In genomic region chr6:167824591-167825041, GRCh38 we compare ENCODE assay signal across 14 cellular contexts. TPM values are rescaled to one million over a fixed set of nuclear protein-coding genes. Genes with fewer than 3 reads are reported as not detected.
A peak's percentile ranks its signal among the peaks of the same experiment; 100 is the strongest.
DNase-seq lines count a peak whose midpoint lies in the region; ATAC-seq, FAIRE-seq and TF ChIP-seq lines count a peak whose summit lies in the region.
"Had no signal": no experiment of that assay in that cellular context is flagged by ENCODE, and none has a peak within 500 bp of the region (broad histone marks: within the 10 kb centered on the region; RNA-seq: fewer than 3 reads in every experiment).

No MANE protein-coding gene starts in this region.

- peak; percentile 51 for DNase-seq in activated CD4-positive, alpha-beta T cell treated with anti-CD3 and anti-CD28 coated beads, Interleukin-2, amount 10 ng/mL, durations not matched to agents 24 days and 14 days
- DNase-seq in activated CD4-positive, alpha-beta T cell treated with anti-CD3 and anti-CD28 coated beads for 48 hours = no peak
- DNase-seq in activated B cell treated with CpG ODN at 0.5 μM for 24 hours (no peak), frontal cortex (ENCODE audit: low spot score in 2 of 2) (peak; percentile 32 to 49), putamen (ENCODE audit: low spot score) (peak; percentile 30), OCI-M2 (lab: John Stamatoyannopoulos, UW; ENCODE audit: unreplicated experiment) (no peak)
- DNase-seq: AML-193; effector memory CD4-positive, alpha-beta T cell; left ventricle myocardium superior; NCI-H1417 treated with DMSO at 0.1 percent for 48 hours; stimulated activated CD4-positive, alpha-beta T cell treated with anti-CD3 and anti-CD28 coated beads, Interleukin-2, amount 100 ng/mL, for 48 hours had no signal

- peaks cover 68% of the 10 kb centered on the region for H3K27me3 Mint-ChIP-seq in activated CD4-positive, alpha-beta T cell treated with anti-CD3 and anti-CD28 coated beads, Interleukin-2, amount 10 ng/mL, durations not matched to agents 24 days and 14 days
- H3K27me3 Mint-ChIP-seq in activated B cell treated with CpG ODN at 0.5 μM for 24 hours = peaks cover 27% of the 10 kb centered on the region

- POLR2A ChIA-PET in activated B cell treated with CpG ODN at 0.5 μM for 24 hours (lab: Charles Lee) = no interaction called here

- ATAC-seq in activated B cell treated with CpG ODN at 0.5 μM for 24 hours (ENCODE audit: low read depth) = no peak
- ATAC-seq in SK-N-SH treated with all-trans-retinoic acid at 6 μM for 48 hours = no peak
- no peak for ATAC-seq in HG03378 (IDR thresholded peaks at IDR 0.05; ENCODE audit: unreplicated experiment)
- ATAC-seq: left ventricle myocardium superior had no signal

- intact Hi-C loops in activated CD4-positive, alpha-beta T cell treated with anti-CD3 and anti-CD28 coated beads, Interleukin-2, amount 10 ng/mL, durations not matched to agents 24 days and 14 days (cut with micrococcal nuclease) = loop anchor here (5.0 kb wide), 3 partner anchors 73 to 1442 kb away; partner anchors contain the start of genes MPC1 and RPS6KA2
- intact Hi-C loops in activated B cell treated with CpG ODN at 0.5 μM for 24 hours (cut with micrococcal nuclease) = loop anchor here (5.0 to 10.0 kb wide), 3 partner anchors 470 to 1390 kb away; no protein-coding TSS in a partner anchor

- peaks cover 2% of the 10 kb centered on the region for H3K36me3 Mint-ChIP-seq in activated CD4-positive, alpha-beta T cell treated with anti-CD3 and anti-CD28 coated beads, Interleukin-2, amount 10 ng/mL, durations not matched to agents 24 days and 14 days (ENCODE audit: low read depth)
- peaks cover 7% of the 10 kb centered on the region for H3K36me3 Mint-ChIP-seq in activated B cell treated with CpG ODN at 0.5 μM for 24 hours (ENCODE audit: low read depth)

- no peaks in the 10 kb centered on the region for H3K9me3 Mint-ChIP-seq in activated CD4-positive, alpha-beta T cell treated with anti-CD3 and anti-CD28 coated beads, Interleukin-2, amount 10 ng/mL, durations not matched to agents 24 days and 14 days
- H3K9me3 Mint-ChIP-seq in activated B cell treated with CpG ODN at 0.5 μM for 24 hours = no peaks in the 10 kb centered on the region

- CTCF ChIA-PET in activated B cell treated with CpG ODN at 0.5 μM for 24 hours (lab: Charles Lee) = no interaction called here

- peaks cover 21% of the 10 kb centered on the region for H3K4me1 Mint-ChIP-seq in activated CD4-positive, alpha-beta T cell treated with anti-CD3 and anti-CD28 coated beads, Interleukin-2, amount 10 ng/mL, durations not matched to agents 24 days and 14 days
- H3K4me1 Mint-ChIP-seq in activated B cell treated with CpG ODN at 0.5 μM for 24 hours = peaks cover 24% of the 10 kb centered on the region

- H3K4me3 Mint-ChIP-seq in activated CD4-positive, alpha-beta T cell treated with anti-CD3 and anti-CD28 coated beads, Interleukin-2, amount 10 ng/mL, durations not matched to agents 24 days and 14 days = peak overlapping the region; percentile 28
- H3K4me3 Mint-ChIP-seq in activated B cell treated with CpG ODN at 0.5 μM for 24 hours = peak overlapping the region; percentile 70

- H3K27ac Mint-ChIP-seq in activated CD4-positive, alpha-beta T cell treated with anti-CD3 and anti-CD28 coated beads, Interleukin-2, amount 10 ng/mL, durations not matched to agents 24 days and 14 days = peak overlapping the region; percentile 41
- H3K27ac Mint-ChIP-seq in activated B cell treated with CpG ODN at 0.5 μM for 24 hours = no peak overlapping the region

- no peak for FAIRE-seq in frontal cortex (lab: Jason Lieb, UNC)
- FAIRE-seq: urothelium cell line had no signal

- TF ChIP-seq CTCF in activated B cell treated with CpG ODN at 0.5 μM for 24 hours (IDR thresholded peaks at IDR 0.05) = no peak

TF ChIP-seq in SK-N-SH treated with all-trans-retinoic acid at 6 μM for 48 hours, 23 proteins besides CTCF, POLR2A, EP300 and RAD21:
- no peak for TF ChIP-seq TOX (CRISPR knock-in tag; IDR thresholded peaks at IDR 0.05; ENCODE audit: borderline replicate concordance)
- TF ChIP-seq GLIS3 (CRISPR knock-in tag; IDR thresholded peaks at IDR 0.05) = no peak
- no peak for TF ChIP-seq TSHZ2 (CRISPR knock-in tag; IDR thresholded peaks at IDR 0.05)
- no peak for TF ChIP-seq PPARA (CRISPR knock-in tag; IDR thresholded peaks at IDR 0.05; ENCODE audit: borderline replicate concordance)
- TF ChIP-seq TCF4 (CRISPR knock-in tag; IDR thresholded peaks at IDR 0.05; ENCODE audit: borderline replicate concordance) = no peak
- TF ChIP-seq ZFP30 (CRISPR knock-in tag; IDR thresholded peaks at IDR 0.05) = no peak
- TF ChIP-seq PATZ1 (CRISPR knock-in tag; IDR thresholded peaks at IDR 0.05; ENCODE audit: borderline replicate concordance) = no peak
- TF ChIP-seq ZFP3 (CRISPR knock-in tag; IDR thresholded peaks at IDR 0.05) = no peak
- TF ChIP-seq ZC3H10 (CRISPR knock-in tag; IDR thresholded peaks at IDR 0.05) = no peak
- no peak for TF ChIP-seq ZNF70 (CRISPR knock-in tag; IDR thresholded peaks at IDR 0.05)
TF ChIP-seq in SK-N-SH treated with all-trans-retinoic acid at 6 μM for 48 hours: peak in this region for 0.

RNA-seq across cellular contexts. Expression of gene AFDN, which starts 2.1 kb away (rescaled TPM):
- total RNA-seq in activated CD4-positive, alpha-beta T cell treated with anti-CD3 and anti-CD28 coated beads, Interleukin-2, amount 10 ng/mL, durations not matched to agents 24 days and 14 days = 40.8 and 42.2 TPM in 2 replicates
- 38.0 and 41.2 TPM in 2 replicates for total RNA-seq in activated B cell treated with CpG ODN at 0.5 μM for 24 hours
- 204 TPM for total RNA-seq in frontal cortex

Comparison
In these comparisons a context has a peak if more than half of its experiments do, and no peak if none do; other contexts are left out.
1. DNase-seq: peak in activated CD4-positive, alpha-beta T cell treated with anti-CD3 and anti-CD28 coated beads, Interleukin-2, amount 10 ng/mL, durations not matched to agents 24 days and 14 days (single experiment), frontal cortex (2 of 2) and putamen (single experiment); none in activated CD4-positive, alpha-beta T cell treated with anti-CD3 and anti-CD28 coated beads for 48 hours (single experiment), activated B cell treated with CpG ODN at 0.5 μM for 24 hours (single experiment) and OCI-M2 (single experiment).